In the genomic region with DNA sequence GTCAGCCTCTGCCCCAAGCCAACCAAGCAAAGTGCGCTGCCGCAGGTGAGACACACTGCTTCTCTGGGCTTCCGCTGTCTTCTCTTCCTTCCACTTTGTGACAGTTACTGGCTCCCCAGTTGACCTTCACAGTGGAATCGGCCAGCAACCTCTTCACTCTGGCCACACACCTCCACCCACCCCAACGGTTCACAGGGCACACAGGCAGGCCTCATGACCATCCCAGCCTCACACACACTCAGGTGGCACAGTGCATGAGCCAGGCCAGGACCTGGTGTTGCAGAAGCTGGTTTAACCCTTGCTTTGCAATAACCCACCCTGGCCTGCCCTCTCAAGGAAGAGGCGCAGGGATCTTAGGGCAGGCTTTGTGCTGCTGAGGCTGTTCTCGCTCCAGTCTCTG, we compare ENCODE assay signal across 26 cellular contexts.
DNase-seq lines count a peak whose midpoint lies in the region; ATAC-seq and TF ChIP-seq lines count a peak whose summit lies in the region.
"Had no signal": no experiment of that assay in that cellular context is flagged by ENCODE, and none has a peak within 500 bp of the region (broad histone marks: within the 10 kb centered on the region; RNA-seq: fewer than 3 reads in every experiment).

No MANE protein-coding gene starts in this region.

- H3K4me1 Mint-ChIP-seq in endothelial cell (ENCODE audit: unreplicated experiment) (peaks cover 72% of the 10 kb centered on the region), nephron (peaks cover 90% of the 10 kb centered on the region)

- TF ChIP-seq CTCF in heart left ventricle (IDR thresholded peaks at IDR 0.05), result no peak
- TF ChIP-seq CTCF in endothelial cell (IDR thresholded peaks at IDR 0.05; ENCODE audit: unreplicated experiment), result no peak
- no peak for TF ChIP-seq CTCF in nephron (IDR thresholded peaks at IDR 0.05; ENCODE audit: unreplicated experiment in 3 of 3)
- no peak for TF ChIP-seq CTCF in vagina (IDR thresholded peaks at IDR 0.05)

- peak overlapping the region; percentile 100 for H3K27ac Mint-ChIP-seq in endothelial cell (ENCODE audit: unreplicated experiment)
- H3K27ac Mint-ChIP-seq in nephron, result peak overlapping the region; percentile 96 to 99 (median 98)
- H3K27ac Mint-ChIP-seq: activated naive CD8-positive, alpha-beta T cell treated with anti-CD3 and anti-CD28 coated beads, Interleukin-2, amount 10 ng/mL, durations not matched to agents 7 days and 5 days; B cell; CD8-positive, alpha-beta T cell had no signal

- ATAC-seq in Right ventricle myocardium inferior (no peak), heart left ventricle (no peak)
- ATAC-seq: A549; CD8-positive, alpha-beta T cell; Panc1; psoas muscle had no signal

- H3K9me3 Mint-ChIP-seq in endothelial cell (ENCODE audit: unreplicated experiment) (no peaks in the 10 kb centered on the region), nephron (no peaks in the 10 kb centered on the region)
- H3K9me3 Mint-ChIP-seq: activated naive CD8-positive, alpha-beta T cell treated with anti-CD3 and anti-CD28 coated beads, Interleukin-2, amount 10 ng/mL, durations not matched to agents 7 days and 5 days; CD8-positive, alpha-beta T cell had no signal

- intact Hi-C loops in Right ventricle myocardium inferior (cut with DNase I) (loop anchor here (2.0 kb wide), 1 partner anchor 60 kb away; no protein-coding TSS in a partner anchor), heart left ventricle (cut with DNase I) (no loop called here), vagina (cut with DNase I) (no loop called here)

- no peak overlapping the region for H3K4me3 ChIP-seq in heart left ventricle
- no peak overlapping the region for H3K4me3 ChIP-seq in vagina
- H3K4me3 ChIP-seq: A549, GM23248, psoas muscle, tibial artery had no signal

- H3K4me3 Mint-ChIP-seq in endothelial cell (ENCODE audit: unreplicated experiment), result no peak overlapping the region
- H3K4me3 Mint-ChIP-seq in nephron, result no peak overlapping the region
- H3K4me3 Mint-ChIP-seq: activated naive CD8-positive, alpha-beta T cell treated with anti-CD3 and anti-CD28 coated beads, Interleukin-2, amount 10 ng/mL, durations not matched to agents 7 days and 5 days; B cell; CD8-positive, alpha-beta T cell had no signal

- no peaks in the 10 kb centered on the region for H3K36me3 ChIP-seq in heart left ventricle
- no peaks in the 10 kb centered on the region for H3K36me3 ChIP-seq in vagina
- H3K36me3 ChIP-seq: tibial artery had no signal

- H3K9me3 ChIP-seq in heart left ventricle (no peaks in the 10 kb centered on the region), vagina (no peaks in the 10 kb centered on the region)
- H3K9me3 ChIP-seq: A549, psoas muscle, tibial artery had no signal

- no peaks in the 10 kb centered on the region for H3K27me3 ChIP-seq in heart left ventricle
- H3K27me3 ChIP-seq in vagina, result no peaks in the 10 kb centered on the region
- H3K27me3 ChIP-seq: tibial artery had no signal

- WGBS in heart left ventricle, 4 donors, result 83 to 88% (median 84%) methylated on average over 7 of the region's 7 CpGs

- DNase-seq in Right ventricle myocardium inferior (ENCODE audit: missing footprints) (peak; percentile 11), heart left ventricle (no peak), endothelial cell (ENCODE audit: low spot score) (no peak), vagina (ENCODE audit: extremely low spot score in 2 of 2) (no peak), DMS153 (lab: John Stamatoyannopoulos, UW) (no peak), inferior parietal cortex (ENCODE audit: extremely low spot score) (no peak)
- no peak for DNase-seq in central memory CD4-positive, alpha-beta T cell
- DNase-seq: activated effector memory CD4-positive, alpha-beta T cell treated with Interleukin-2 at 50 U/mL for 16 hours; activated naive CD8-positive, alpha-beta T cell treated with anti-CD3 and anti-CD28 coated beads, Interleukin-2, amount 10 ng/mL, durations not matched to agents 7 days and 5 days; CD8-positive, alpha-beta T cell; cerebellar nuclear complex; EL; GM23248; kidney glomerular epithelial cell; NCI-H2029; NCI-H526; occipital lobe; psoas muscle; SIG-M5; stimulated activated naive CD4-positive, alpha-beta T cell treated with Interleukin-2 at 50 U/mL for 16 hours; SW 1271; tibial artery had no signal

- H3K4me1 ChIP-seq in heart left ventricle, result peaks cover 4 to 91% (median 62%) of the 10 kb centered on the region in 12 donors
- peaks cover 71% of the 10 kb centered on the region for H3K4me1 ChIP-seq in vagina
- H3K4me1 ChIP-seq: A549 had no signal

- H3K36me3 Mint-ChIP-seq in endothelial cell (ENCODE audit: low read depth, unreplicated experiment) (peaks cover 6% of the 10 kb centered on the region), nephron (ENCODE audit: low read depth) (peaks cover 26% of the 10 kb centered on the region)

- H3K27ac ChIP-seq in heart left ventricle (peak overlapping the region in 1 of 12 donors; percentile 85), vagina (peak overlapping the region; percentile 87)
- H3K27ac ChIP-seq: A549 had no signal

- H3K27me3 Mint-ChIP-seq in endothelial cell (ENCODE audit: unreplicated experiment) (peaks cover 4% of the 10 kb centered on the region), nephron (ENCODE audit: low read depth) (no peaks in the 10 kb centered on the region)
- H3K27me3 Mint-ChIP-seq: activated naive CD8-positive, alpha-beta T cell treated with anti-CD3 and anti-CD28 coated beads, Interleukin-2, amount 10 ng/mL, durations not matched to agents 7 days and 5 days; B cell had no signal

- TF ChIP-seq POLR2A in heart left ventricle (IDR thresholded peaks at IDR 0.05) (no peak), vagina (IDR thresholded peaks at IDR 0.05) (no peak)
